In the genomic region with DNA sequence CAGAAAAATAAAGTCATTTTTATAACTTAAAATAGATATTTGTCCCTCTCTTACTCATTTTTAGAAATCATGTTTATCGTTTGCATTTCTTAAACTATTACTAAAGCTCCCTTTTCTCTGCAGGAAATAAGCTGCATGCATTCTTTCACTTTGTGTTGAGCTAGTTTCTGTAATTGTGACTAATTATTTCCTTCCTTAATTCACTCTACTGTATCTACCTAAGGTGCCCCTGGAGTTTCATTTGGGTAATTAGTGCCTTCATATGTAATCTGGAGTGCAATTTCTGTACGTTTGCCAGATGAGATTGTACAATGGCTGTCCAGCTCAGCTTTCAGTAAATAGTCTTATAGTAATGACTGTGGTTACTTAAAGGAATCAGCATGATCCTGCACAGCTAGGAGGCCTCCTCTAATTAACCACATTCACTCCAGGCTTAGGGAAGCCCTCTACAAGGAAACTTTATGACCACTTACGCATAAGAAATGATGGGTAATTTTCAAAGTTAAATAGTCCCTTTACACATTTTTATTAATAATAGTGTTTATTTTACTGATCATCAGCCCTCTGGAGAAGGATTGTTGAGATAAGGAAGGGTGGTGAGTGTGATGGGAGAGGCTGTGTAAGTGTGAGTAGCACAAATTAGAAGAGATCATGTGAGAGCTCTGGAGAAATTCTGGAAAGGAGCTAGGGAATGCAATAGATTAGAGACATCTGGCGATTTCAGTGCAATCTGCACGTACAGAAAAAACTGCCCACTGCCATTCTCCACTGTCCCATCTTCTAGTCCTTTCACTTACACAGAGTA, we compare ENCODE assay signal across 8 cellular contexts.
DNase-seq lines count a peak whose midpoint lies in the region; ATAC-seq and TF ChIP-seq lines count a peak whose summit lies in the region.

No MANE protein-coding gene starts in this region.

- ATAC-seq in activated T-cell treated with anti-CD3 and anti-CD28 coated beads, Interleukin-2, amount 50 U/mL, for 72 hours (replicated peaks in 1 of 2) = peak; percentile 85 to 88
- peak; percentile 79 for ATAC-seq in HG02588 (IDR thresholded peaks at IDR 0.05; ENCODE audit: unreplicated experiment)
- ATAC-seq in activated naive CD4-positive, alpha-beta T cell treated with anti-CD3 and anti-CD28 coated beads, Interleukin-2, amount 50 U/mL, for 72 hours = peak; percentile 90 to 91

- H3K36me3 Mint-ChIP-seq in activated T-cell treated with anti-CD3 and anti-CD28 coated beads, Interleukin-2, amount 50 U/mL, for 72 hours (ENCODE audit: insufficient read depth in 2 of 2) = peaks cover 11 to 30% of the 10 kb centered on the region in 2 donors
- peaks cover 12 to 45% of the 10 kb centered on the region in 2 donors for H3K36me3 Mint-ChIP-seq in activated naive CD4-positive, alpha-beta T cell treated with anti-CD3 and anti-CD28 coated beads, Interleukin-2, amount 50 U/mL, for 72 hours
- H3K36me3 Mint-ChIP-seq in nephron (ENCODE audit: low read depth) = no peaks in the 10 kb centered on the region

- no peaks in the 10 kb centered on the region for H3K27me3 Mint-ChIP-seq in activated T-cell treated with anti-CD3 and anti-CD28 coated beads, Interleukin-2, amount 50 U/mL, for 72 hours (ENCODE audit: low read depth)
- no peaks in the 10 kb centered on the region for H3K27me3 Mint-ChIP-seq in nephron (ENCODE audit: low read depth)

- DNase-seq in activated T-cell treated with anti-CD3 and anti-CD28 coated beads, Interleukin-2, amount 50 U/mL, for 72 hours = peak; percentile 23 to 34
- no peak for DNase-seq in activated T-cell treated with anti-CD3 and anti-CD28 coated beads, Interleukin-2, amount 50 U/mL, for 1 hour
- DNase-seq in NCI-H1105 treated with DMSO at 0.1 percent for 48 hours (lab: John Stamatoyannopoulos, UW) (peak; percentile 92), NCI-H1092 treated with DMSO at 0.1 percent for 48 hours (lab: John Stamatoyannopoulos, UW) (no peak), iPS-NIHi7 (ENCODE audit: extremely low spot score) (no peak)
- no peak for DNase-seq in activated naive CD4-positive, alpha-beta T cell treated with anti-CD3 and anti-CD28 coated beads, Interleukin-2, amount 50 U/mL, for 72 hours (ENCODE audit: low spot score in 2 of 2)

- H3K4me3 Mint-ChIP-seq in activated T-cell treated with anti-CD3 and anti-CD28 coated beads, Interleukin-2, amount 50 U/mL, for 72 hours = peak overlapping the region; percentile 81 to 84
- H3K4me3 Mint-ChIP-seq in nephron = no peak overlapping the region

- peaks cover 95% of the 10 kb centered on the region for H3K4me1 Mint-ChIP-seq in activated T-cell treated with anti-CD3 and anti-CD28 coated beads, Interleukin-2, amount 50 U/mL, for 72 hours (ENCODE audit: low read depth)
- peaks cover 31% of the 10 kb centered on the region for H3K4me1 Mint-ChIP-seq in nephron

- TF ChIP-seq CTCF in nephron (IDR thresholded peaks at IDR 0.05; ENCODE audit: unreplicated experiment in 3 of 3) = no peak

- H3K9me3 Mint-ChIP-seq in activated T-cell treated with anti-CD3 and anti-CD28 coated beads, Interleukin-2, amount 50 U/mL, for 72 hours = peaks cover 3 to 4% of the 10 kb centered on the region in 2 donors
- H3K9me3 Mint-ChIP-seq in activated naive CD4-positive, alpha-beta T cell treated with anti-CD3 and anti-CD28 coated beads, Interleukin-2, amount 50 U/mL, for 72 hours = peaks cover 4 to 5% of the 10 kb centered on the region in 2 donors
- no peaks in the 10 kb centered on the region for H3K9me3 Mint-ChIP-seq in nephron

- H3K27ac Mint-ChIP-seq in activated T-cell treated with anti-CD3 and anti-CD28 coated beads, Interleukin-2, amount 50 U/mL, for 72 hours = peak overlapping the region; percentile 99
- peak overlapping the region; percentile 98 to 100 for H3K27ac Mint-ChIP-seq in activated naive CD4-positive, alpha-beta T cell treated with anti-CD3 and anti-CD28 coated beads, Interleukin-2, amount 50 U/mL, for 72 hours
- H3K27ac Mint-ChIP-seq in nephron = peak overlapping the region in 2 of 3 experiments; percentile 3 to 50

Comparison
In these comparisons a context has a peak if more than half of its experiments do, and no peak if none do; other contexts are left out.
1. DNase-seq: peak in activated T-cell treated with anti-CD3 and anti-CD28 coated beads, Interleukin-2, amount 50 U/mL, for 72 hours (2 of 2) and NCI-H1105 treated with DMSO at 0.1 percent for 48 hours (single experiment); none in activated T-cell treated with anti-CD3 and anti-CD28 coated beads, Interleukin-2, amount 50 U/mL, for 1 hour (single experiment), activated naive CD4-positive, alpha-beta T cell treated with anti-CD3 and anti-CD28 coated beads, Interleukin-2, amount 50 U/mL, for 72 hours (0 of 2), NCI-H1092 treated with DMSO at 0.1 percent for 48 hours (single experiment) and iPS-NIHi7 (single experiment).
2. H3K27ac Mint-ChIP-seq: peak in every context shown above with its lines; median percentile 99 in activated T-cell treated with anti-CD3 and anti-CD28 coated beads, Interleukin-2, amount 50 U/mL, for 72 hours; 99 in activated naive CD4-positive, alpha-beta T cell treated with anti-CD3 and anti-CD28 coated beads, Interleukin-2, amount 50 U/mL, for 72 hours; 26 in nephron.
3. H3K4me3 Mint-ChIP-seq: peak in activated T-cell treated with anti-CD3 and anti-CD28 coated beads, Interleukin-2, amount 50 U/mL, for 72 hours (2 of 2); none in nephron (0 of 3).
4. Peak in every context shown above with its lines, with median percentiles within 50 percentile points of each other: ATAC-seq.